ENCODE assay signal across 13 cellular contexts in genomic region chr5:132479812-132480441, GRCh38. TPM values are rescaled to one million over a fixed set of nuclear protein-coding genes. Genes with fewer than 3 reads are reported as not detected.
DNase-seq lines count a peak whose midpoint lies in the region; ATAC-seq and TF ChIP-seq lines count a peak whose summit lies in the region.
"Had no signal": no experiment of that assay in that cellular context is flagged by ENCODE, and none has a peak within 500 bp of the region (broad histone marks: within the 10 kb centered on the region; RNA-seq: fewer than 3 reads in every experiment).

No MANE protein-coding gene starts in this region.

- H3K4me3 ChIP-seq in BLaER1 (no peak overlapping the region), stomach (no peak overlapping the region)
- H3K4me3 ChIP-seq in effector memory CD4-positive, alpha-beta T cell (ENCODE audit: insufficient read depth, low read depth, low read length, poor library complexity, severe bottlenecking): no peak overlapping the region
- H3K4me3 ChIP-seq: tibial artery had no signal

- H3K27me3 Mint-ChIP-seq in activated B cell treated with CpG ODN at 0.5 μM for 24 hours: no peaks in the 10 kb centered on the region

- no peak for TF ChIP-seq EP300 in stomach (IDR thresholded peaks at IDR 0.05)

- no peak overlapping the region for H3K4me3 Mint-ChIP-seq in activated B cell treated with CpG ODN at 0.5 μM for 24 hours

- intact Hi-C loops in activated B cell treated with CpG ODN at 0.5 μM for 24 hours (cut with micrococcal nuclease) (loop anchor here (1.0 kb wide), 1 partner anchor 9 kb away; no protein-coding TSS in a partner anchor), stomach (cut with DNase I; ENCODE audit: low total_unique reads) (no loop called here)

- H3K27me3 ChIP-seq in BLaER1 (no peaks in the 10 kb centered on the region), stomach (no peaks in the 10 kb centered on the region)
- H3K27me3 ChIP-seq in effector memory CD4-positive, alpha-beta T cell (replicated peaks; ENCODE audit: control insufficient read depth, insufficient read depth, low read length, poor library complexity, severe bottlenecking): no peaks in the 10 kb centered on the region
- H3K27me3 ChIP-seq: tibial artery had no signal

- POLR2A ChIA-PET in activated B cell treated with CpG ODN at 0.5 μM for 24 hours (lab: Charles Lee): interaction anchor here (0.6 to 13.4 kb wide), 15 partner anchors 9 to 992 kb away, joined by 3 to 286 read pairs (median 8); partner anchors contain the start of gene IRF1

- ATAC-seq in activated B cell treated with CpG ODN at 0.5 μM for 24 hours (ENCODE audit: low read depth) (peak; percentile 17), HG02759 (IDR thresholded peaks at IDR 0.05; ENCODE audit: unreplicated experiment) (no peak), GM21390 (IDR thresholded peaks at IDR 0.05; ENCODE audit: unreplicated experiment) (no peak), HG02623 (IDR thresholded peaks at IDR 0.05; ENCODE audit: unreplicated experiment) (no peak)

- no peaks in the 10 kb centered on the region for H3K9me3 ChIP-seq in BLaER1
- no peaks in the 10 kb centered on the region for H3K9me3 ChIP-seq in effector memory CD4-positive, alpha-beta T cell (ENCODE audit: control insufficient read depth, low read length)
- H3K9me3 ChIP-seq in stomach: no peaks in the 10 kb centered on the region
- H3K9me3 ChIP-seq: tibial artery had no signal

- peaks cover 70% of the 10 kb centered on the region for H3K4me1 Mint-ChIP-seq in activated B cell treated with CpG ODN at 0.5 μM for 24 hours

- H3K27ac ChIP-seq in BLaER1 (no peak overlapping the region), stomach (peak overlapping the region in 2 of 5 donors; percentile 67 to 73)
- H3K27ac ChIP-seq in effector memory CD4-positive, alpha-beta T cell (ENCODE audit: insufficient read depth, low read length, poor library complexity, severe bottlenecking): peak overlapping the region; percentile 51

- H3K27ac Mint-ChIP-seq in activated B cell treated with CpG ODN at 0.5 μM for 24 hours: peak overlapping the region; percentile 83

- DNase-seq in activated B cell treated with CpG ODN at 0.5 μM for 24 hours: no peak
- DNase-seq in effector memory CD4-positive, alpha-beta T cell: no peak
- no peak for DNase-seq in stomach
- DNase-seq: C1 segment of cervical spinal cord, caudate nucleus, NCI-H1417 treated with DMSO at 0.1 percent for 48 hours, NCI-H82, tibial artery had no signal

- CTCF ChIA-PET in activated B cell treated with CpG ODN at 0.5 μM for 24 hours (lab: Charles Lee): interaction anchor here (0.7 to 4.2 kb wide), 12 partner anchors 10 to 94 kb away, joined by 3 to 25 read pairs (median 6); partner anchors contain the start of gene IRF1

- H4K20me1 ChIP-seq in BLaER1: peaks cover 51% of the 10 kb centered on the region

- H3K4me1 ChIP-seq in BLaER1: peaks cover 86% of the 10 kb centered on the region
- H3K4me1 ChIP-seq in effector memory CD4-positive, alpha-beta T cell (ENCODE audit: control insufficient read depth, insufficient read depth, low read length, poor library complexity, severe bottlenecking): peaks cover 15% of the 10 kb centered on the region
- H3K4me1 ChIP-seq in stomach: peaks cover 33 to 75% (median 48%) of the 10 kb centered on the region in 4 donors

- 63 to 92% (median 83%) methylated on average over 1 of the region's 1 CpG for WGBS in stomach, 5 donors

- H3K9ac ChIP-seq in BLaER1: no peak overlapping the region

- peak overlapping the region; percentile 43; the same call in 1 of the 2 replicates for H3K4me2 ChIP-seq in BLaER1

- H3K36me3 Mint-ChIP-seq in activated B cell treated with CpG ODN at 0.5 μM for 24 hours (ENCODE audit: low read depth): peaks cover 39% of the 10 kb centered on the region

- H3K9me3 Mint-ChIP-seq in activated B cell treated with CpG ODN at 0.5 μM for 24 hours: no peaks in the 10 kb centered on the region

- TF ChIP-seq POLR2A in stomach (IDR thresholded peaks at IDR 0.05): no peak

- TF ChIP-seq CTCF in GM12874 (IDR thresholded peaks at IDR 0.05; ENCODE audit: insufficient read depth, low read depth, low read length): peak; percentile 36; the same call in 1 of the 2 replicates
- no peak for TF ChIP-seq CTCF in activated B cell treated with CpG ODN at 0.5 μM for 24 hours (IDR thresholded peaks at IDR 0.05)
- peak in 1 of 7 experiments; percentile 25 for TF ChIP-seq CTCF in stomach (IDR thresholded peaks at IDR 0.05)

- peaks cover 50% of the 10 kb centered on the region for H3K36me3 ChIP-seq in BLaER1
- H3K36me3 ChIP-seq in effector memory CD4-positive, alpha-beta T cell (ENCODE audit: control insufficient read depth, insufficient read depth, low read length): peaks cover 29% of the 10 kb centered on the region
- H3K36me3 ChIP-seq in stomach: peaks cover 21 to 44% (median 31%) of the 10 kb centered on the region in 4 donors

RNA-seq across cellular contexts. Expression of gene IRF1, which starts 10.6 kb away (rescaled TPM):
- total RNA-seq in activated B cell treated with CpG ODN at 0.5 μM for 24 hours: 126 and 134 TPM in 2 replicates
- 100 to 1,000 TPM in 2 of 5 donors, 10 to 100 TPM in 3; 18.0 to 256 (median 91.5) TPM for total RNA-seq in stomach
- polyA plus RNA-seq in stomach: 10 to 100 TPM; 17.1 to 80.2 (median 49.1) TPM
